1 cellular context compared by ENCODE assay signal in genomic region chr5:34483442-34484033, GRCh38.
A peak's percentile ranks its signal among the peaks of the same experiment; 100 is the strongest.
TF ChIP-seq lines count a peak whose summit lies in the region.

No MANE protein-coding gene starts in this region.

TF ChIP-seq in H1, 55 proteins besides CTCF, POLR2A, EP300 and RAD21 (continued from another document):
- TF ChIP-seq MAX (IDR thresholded peaks at IDR 0.05) = peak; percentile 7; the same call in 1 of the 2 replicates
- TF ChIP-seq, protein P1, sequence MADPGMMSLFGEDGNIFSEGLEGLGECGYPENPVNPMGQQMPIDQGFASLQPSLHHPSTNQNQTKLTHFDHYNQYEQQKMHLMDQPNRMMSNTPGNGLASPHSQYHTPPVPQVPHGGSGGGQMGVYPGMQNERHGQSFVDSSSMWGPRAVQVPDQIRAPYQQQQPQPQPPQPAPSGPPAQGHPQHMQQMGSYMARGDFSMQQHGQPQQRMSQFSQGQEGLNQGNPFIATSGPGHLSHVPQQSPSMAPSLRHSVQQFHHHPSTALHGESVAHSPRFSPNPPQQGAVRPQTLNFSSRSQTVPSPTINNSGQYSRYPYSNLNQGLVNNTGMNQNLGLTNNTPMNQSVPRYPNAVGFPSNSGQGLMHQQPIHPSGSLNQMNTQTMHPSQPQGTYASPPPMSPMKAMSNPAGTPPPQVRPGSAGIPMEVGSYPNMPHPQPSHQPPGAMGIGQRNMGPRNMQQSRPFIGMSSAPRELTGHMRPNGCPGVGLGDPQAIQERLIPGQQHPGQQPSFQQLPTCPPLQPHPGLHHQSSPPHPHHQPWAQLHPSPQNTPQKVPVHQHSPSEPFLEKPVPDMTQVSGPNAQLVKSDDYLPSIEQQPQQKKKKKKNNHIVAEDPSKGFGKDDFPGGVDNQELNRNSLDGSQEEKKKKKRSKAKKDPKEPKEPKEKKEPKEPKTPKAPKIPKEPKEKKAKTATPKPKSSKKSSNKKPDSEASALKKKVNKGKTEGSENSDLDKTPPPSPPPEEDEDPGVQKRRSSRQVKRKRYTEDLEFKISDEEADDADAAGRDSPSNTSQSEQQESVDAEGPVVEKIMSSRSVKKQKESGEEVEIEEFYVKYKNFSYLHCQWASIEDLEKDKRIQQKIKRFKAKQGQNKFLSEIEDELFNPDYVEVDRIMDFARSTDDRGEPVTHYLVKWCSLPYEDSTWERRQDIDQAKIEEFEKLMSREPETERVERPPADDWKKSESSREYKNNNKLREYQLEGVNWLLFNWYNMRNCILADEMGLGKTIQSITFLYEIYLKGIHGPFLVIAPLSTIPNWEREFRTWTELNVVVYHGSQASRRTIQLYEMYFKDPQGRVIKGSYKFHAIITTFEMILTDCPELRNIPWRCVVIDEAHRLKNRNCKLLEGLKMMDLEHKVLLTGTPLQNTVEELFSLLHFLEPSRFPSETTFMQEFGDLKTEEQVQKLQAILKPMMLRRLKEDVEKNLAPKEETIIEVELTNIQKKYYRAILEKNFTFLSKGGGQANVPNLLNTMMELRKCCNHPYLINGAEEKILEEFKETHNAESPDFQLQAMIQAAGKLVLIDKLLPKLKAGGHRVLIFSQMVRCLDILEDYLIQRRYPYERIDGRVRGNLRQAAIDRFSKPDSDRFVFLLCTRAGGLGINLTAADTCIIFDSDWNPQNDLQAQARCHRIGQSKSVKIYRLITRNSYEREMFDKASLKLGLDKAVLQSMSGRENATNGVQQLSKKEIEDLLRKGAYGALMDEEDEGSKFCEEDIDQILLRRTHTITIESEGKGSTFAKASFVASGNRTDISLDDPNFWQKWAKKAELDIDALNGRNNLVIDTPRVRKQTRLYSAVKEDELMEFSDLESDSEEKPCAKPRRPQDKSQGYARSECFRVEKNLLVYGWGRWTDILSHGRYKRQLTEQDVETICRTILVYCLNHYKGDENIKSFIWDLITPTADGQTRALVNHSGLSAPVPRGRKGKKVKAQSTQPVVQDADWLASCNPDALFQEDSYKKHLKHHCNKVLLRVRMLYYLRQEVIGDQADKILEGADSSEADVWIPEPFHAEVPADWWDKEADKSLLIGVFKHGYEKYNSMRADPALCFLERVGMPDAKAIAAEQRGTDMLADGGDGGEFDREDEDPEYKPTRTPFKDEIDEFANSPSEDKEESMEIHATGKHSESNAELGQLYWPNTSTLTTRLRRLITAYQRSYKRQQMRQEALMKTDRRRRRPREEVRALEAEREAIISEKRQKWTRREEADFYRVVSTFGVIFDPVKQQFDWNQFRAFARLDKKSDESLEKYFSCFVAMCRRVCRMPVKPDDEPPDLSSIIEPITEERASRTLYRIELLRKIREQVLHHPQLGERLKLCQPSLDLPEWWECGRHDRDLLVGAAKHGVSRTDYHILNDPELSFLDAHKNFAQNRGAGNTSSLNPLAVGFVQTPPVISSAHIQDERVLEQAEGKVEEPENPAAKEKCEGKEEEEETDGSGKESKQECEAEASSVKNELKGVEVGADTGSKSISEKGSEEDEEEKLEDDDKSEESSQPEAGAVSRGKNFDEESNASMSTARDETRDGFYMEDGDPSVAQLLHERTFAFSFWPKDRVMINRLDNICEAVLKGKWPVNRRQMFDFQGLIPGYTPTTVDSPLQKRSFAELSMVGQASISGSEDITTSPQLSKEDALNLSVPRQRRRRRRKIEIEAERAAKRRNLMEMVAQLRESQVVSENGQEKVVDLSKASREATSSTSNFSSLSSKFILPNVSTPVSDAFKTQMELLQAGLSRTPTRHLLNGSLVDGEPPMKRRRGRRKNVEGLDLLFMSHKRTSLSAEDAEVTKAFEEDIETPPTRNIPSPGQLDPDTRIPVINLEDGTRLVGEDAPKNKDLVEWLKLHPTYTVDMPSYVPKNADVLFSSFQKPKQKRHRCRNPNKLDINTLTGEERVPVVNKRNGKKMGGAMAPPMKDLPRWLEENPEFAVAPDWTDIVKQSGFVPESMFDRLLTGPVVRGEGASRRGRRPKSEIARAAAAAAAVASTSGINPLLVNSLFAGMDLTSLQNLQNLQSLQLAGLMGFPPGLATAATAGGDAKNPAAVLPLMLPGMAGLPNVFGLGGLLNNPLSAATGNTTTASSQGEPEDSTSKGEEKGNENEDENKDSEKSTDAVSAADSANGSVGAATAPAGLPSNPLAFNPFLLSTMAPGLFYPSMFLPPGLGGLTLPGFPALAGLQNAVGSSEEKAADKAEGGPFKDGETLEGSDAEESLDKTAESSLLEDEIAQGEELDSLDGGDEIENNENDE (IDR thresholded peaks at IDR 0.05; ENCODE audit: insufficient replicate concordance, low read length) = no peak
- TF ChIP-seq SIN3A (conservative IDR thresholded peaks at IDR 0.05 in 1 of 2, IDR thresholded peaks at IDR 0.05 in 1 of 2; ENCODE audit: low read depth in 1 of 2, low read length in 2 of 2) = peak in 1 of 2 experiments; percentile 20; a peak in 1 of 4 replicates
- peak; percentile 54; the same call in 1 of the 2 replicates for TF ChIP-seq JUND (IDR thresholded peaks at IDR 0.05; ENCODE audit: low read length)
- TF ChIP-seq SP4 (IDR thresholded peaks at IDR 0.05; ENCODE audit: low read length) = no peak
- TF ChIP-seq KDM4A (IDR thresholded peaks at IDR 0.05; ENCODE audit: low read depth, low read length, severe bottlenecking) = no peak
- no peak for TF ChIP-seq RBBP5 (IDR thresholded peaks at IDR 0.05; ENCODE audit: borderline replicate concordance, low read depth, low read length)
